ENCODE assay signal across 13 cellular contexts in genomic region chr1:89606227-89606945, GRCh38. TPM values are rescaled to one million over a fixed set of nuclear protein-coding genes. Genes with fewer than 3 reads are reported as not detected.
A peak's percentile ranks its signal among the peaks of the same experiment; 100 is the strongest.
DNase-seq lines count a peak whose midpoint lies in the region; ATAC-seq lines count a peak whose summit lies in the region.
"Had no signal": no experiment of that assay in that cellular context is flagged by ENCODE, and none has a peak within 500 bp of the region (broad histone marks: within the 10 kb centered on the region; RNA-seq: fewer than 3 reads in every experiment).

No MANE protein-coding gene starts in this region.

- DNase-seq in CD4-positive, alpha-beta memory T cell, result peak in 3 of 5 donors; percentile 31 to 46 (median 33)
- DNase-seq in activated CD8-positive, alpha-beta T cell treated with anti-CD3 and anti-CD28 coated beads, Interleukin-2, amount 10 ng/mL, durations not matched to agents 7 days and 5 days, result no peak
- DNase-seq in naive thymus-derived CD4-positive, alpha-beta T cell, result peak in 7 of 9 donors; percentile 32 to 59 (median 40)
- no peak for DNase-seq in KBM-7
- DNase-seq in stimulated activated CD8-positive, alpha-beta memory T cell treated with anti-CD3 and anti-CD28 coated beads, Interleukin-4, amount 100 ng/mL, for 48 hours, result no peak
- DNase-seq: Kasumi-1, posterior cingulate gyrus, testis had no signal

- no peaks in the 10 kb centered on the region for H3K27me3 Mint-ChIP-seq in CD4-positive, alpha-beta memory T cell
- no peaks in the 10 kb centered on the region for H3K27me3 Mint-ChIP-seq in activated CD8-positive, alpha-beta T cell treated with anti-CD3 and anti-CD28 coated beads, Interleukin-2, amount 10 ng/mL, durations not matched to agents 7 days and 5 days (ENCODE audit: low read depth)
- H3K27me3 Mint-ChIP-seq in naive thymus-derived CD4-positive, alpha-beta T cell, result no peaks in the 10 kb centered on the region

- peak overlapping the region in 1 of 2 donors; percentile 16 for H3K4me3 ChIP-seq in CD4-positive, alpha-beta memory T cell (ENCODE audit: low read length in 2 of 2)
- H3K4me3 ChIP-seq in naive thymus-derived CD4-positive, alpha-beta T cell (ENCODE audit: low read length), result peak overlapping the region; percentile 17
- H3K4me3 ChIP-seq: BLaER1, testis had no signal

- no peaks in the 10 kb centered on the region for H3K27me3 ChIP-seq in CD4-positive, alpha-beta memory T cell (ENCODE audit: insufficient read depth, low read length)
- no peaks in the 10 kb centered on the region for H3K27me3 ChIP-seq in naive thymus-derived CD4-positive, alpha-beta T cell (ENCODE audit: control insufficient read depth in 2 of 2, insufficient read depth in 2 of 2, low read length in 2 of 2)
- H3K27me3 ChIP-seq: BLaER1, testis had no signal

- CTCF ChIA-PET in CD4-positive, alpha-beta memory T cell (lab: Charles Lee; ENCODE audit: partially characterized antibody), result interaction anchor here (0.9 to 21.3 kb wide), 5 partner anchors 11 to 154 kb away, joined by 3 to 688 read pairs (median 59); partner anchors contain the start of gene LRRC8C
- CTCF ChIA-PET in activated CD8-positive, alpha-beta T cell treated with anti-CD3 and anti-CD28 coated beads, Interleukin-2, amount 10 ng/mL, durations not matched to agents 7 days and 5 days (lab: Charles Lee), result interaction anchor here (1.0 to 5.5 kb wide), 7 partner anchors 9 to 1943 kb away, joined by 3 to 41 read pairs (median 9); partner anchors contain the start of gene LRRC8C
- CTCF ChIA-PET in naive thymus-derived CD4-positive, alpha-beta T cell (lab: Charles Lee), result interaction anchor here (1.4 to 9.6 kb wide), 7 partner anchors 11 to 156 kb away, joined by 7 to 86 read pairs (median 33); partner anchors contain the start of gene LRRC8C

- no peaks in the 10 kb centered on the region for H3K9me3 Mint-ChIP-seq in CD4-positive, alpha-beta memory T cell
- no peaks in the 10 kb centered on the region for H3K9me3 Mint-ChIP-seq in activated CD8-positive, alpha-beta T cell treated with anti-CD3 and anti-CD28 coated beads, Interleukin-2, amount 10 ng/mL, durations not matched to agents 7 days and 5 days (ENCODE audit: insufficient read depth)
- H3K9me3 Mint-ChIP-seq in naive thymus-derived CD4-positive, alpha-beta T cell, result no peaks in the 10 kb centered on the region

- POLR2A ChIA-PET in CD4-positive, alpha-beta memory T cell (lab: Charles Lee; ENCODE audit: partially characterized antibody), result interaction anchor here (1.0 to 15.5 kb wide), 7 partner anchors 8 to 157 kb away, joined by 4 to 813 read pairs (median 90); partner anchors contain the start of genes LRRC8B and LRRC8C
- POLR2A ChIA-PET in activated CD8-positive, alpha-beta T cell treated with anti-CD3 and anti-CD28 coated beads, Interleukin-2, amount 10 ng/mL, durations not matched to agents 7 days and 5 days (lab: Charles Lee), result interaction anchor here (0.6 to 10.5 kb wide), 4 partner anchors 25 to 294 kb away, joined by 3 to 201 read pairs (median 3); partner anchors contain the start of gene LRRC8C
- POLR2A ChIA-PET in naive thymus-derived CD4-positive, alpha-beta T cell (lab: Charles Lee), result interaction anchor here (3.8 to 23.7 kb wide), 6 partner anchors 19 to 157 kb away, joined by 25 to 834 read pairs (median 78); partner anchors contain the start of genes LRRC8B and LRRC8C

- ATAC-seq in GM21515 (IDR thresholded peaks at IDR 0.05; ENCODE audit: unreplicated experiment), result peak; percentile 41
- no peak for ATAC-seq in activated CD8-positive, alpha-beta T cell treated with anti-CD3 and anti-CD28 coated beads, Interleukin-2, amount 10 ng/mL, durations not matched to agents 7 days and 5 days
- peak; percentile 19 for ATAC-seq in naive thymus-derived CD4-positive, alpha-beta T cell
- no peak for ATAC-seq in GM18502 (IDR thresholded peaks at IDR 0.05; ENCODE audit: poor library complexity, unreplicated experiment)

- peaks cover 75 to 99% (median 89%) of the 10 kb centered on the region in 4 donors for H3K4me1 Mint-ChIP-seq in CD4-positive, alpha-beta memory T cell
- peaks cover 91% of the 10 kb centered on the region for H3K4me1 Mint-ChIP-seq in activated CD8-positive, alpha-beta T cell treated with anti-CD3 and anti-CD28 coated beads, Interleukin-2, amount 10 ng/mL, durations not matched to agents 7 days and 5 days (ENCODE audit: low read depth)
- H3K4me1 Mint-ChIP-seq in naive thymus-derived CD4-positive, alpha-beta T cell, result peaks cover 49 to 96% (median 93%) of the 10 kb centered on the region in 7 donors

- H3K4me1 ChIP-seq in CD4-positive, alpha-beta memory T cell (ENCODE audit: insufficient read depth, low read length), result peaks cover 100% of the 10 kb centered on the region
- H3K4me1 ChIP-seq in naive thymus-derived CD4-positive, alpha-beta T cell (ENCODE audit: control insufficient read depth in 2 of 2, insufficient read depth in 2 of 2, low read length in 2 of 2), result peaks cover 88 to 92% of the 10 kb centered on the region in 2 donors

- H3K27ac ChIP-seq in CD4-positive, alpha-beta memory T cell (ENCODE audit: low read depth, low read length), result peak overlapping the region; percentile 84
- H3K27ac ChIP-seq in naive thymus-derived CD4-positive, alpha-beta T cell (ENCODE audit: low read depth, low read length), result peak overlapping the region; percentile 92
- H3K27ac ChIP-seq: BLaER1, epithelial cell of prostate, HL-60, testis had no signal

- peak overlapping the region; percentile 36 to 97 (median 82) for H3K4me3 Mint-ChIP-seq in CD4-positive, alpha-beta memory T cell
- peak overlapping the region; percentile 19 for H3K4me3 Mint-ChIP-seq in activated CD8-positive, alpha-beta T cell treated with anti-CD3 and anti-CD28 coated beads, Interleukin-2, amount 10 ng/mL, durations not matched to agents 7 days and 5 days
- peak overlapping the region; percentile 2 to 96 (median 82) for H3K4me3 Mint-ChIP-seq in naive thymus-derived CD4-positive, alpha-beta T cell

- peak overlapping the region; percentile 98 to 100 (median 99) for H3K27ac Mint-ChIP-seq in CD4-positive, alpha-beta memory T cell
- peak overlapping the region; percentile 90 for H3K27ac Mint-ChIP-seq in activated CD8-positive, alpha-beta T cell treated with anti-CD3 and anti-CD28 coated beads, Interleukin-2, amount 10 ng/mL, durations not matched to agents 7 days and 5 days
- peak overlapping the region; percentile 97 to 100 (median 99) for H3K27ac Mint-ChIP-seq in naive thymus-derived CD4-positive, alpha-beta T cell

- in situ Hi-C loops in KBM-7 (cut with MboI; ENCODE audit: low pct_unique_long_range_greater_than_20kb, low sequenced_read_pairs), result loop anchor here (25.0 kb wide), 1 partner anchor 594 kb away; the partner anchor contains the start of gene GBP3

- intact Hi-C loops in CD4-positive, alpha-beta memory T cell (cut with micrococcal nuclease), result loop anchor here (10.0 kb wide), 2 partner anchors 332 to 388 kb away; partner anchors contain the start of genes GBP5 and ZNF326
- intact Hi-C loops in naive thymus-derived CD4-positive, alpha-beta T cell (cut with micrococcal nuclease), result loop anchor here (2.0 to 5.0 kb wide), 8 partner anchors 62 to 714 kb away; partner anchors contain the start of genes GBP5 (in 1 of the 2), GTF2B (in 1 of the 2) and ZNF326 (in 1 of the 2)

- no peaks in the 10 kb centered on the region for H3K36me3 ChIP-seq in CD4-positive, alpha-beta memory T cell (ENCODE audit: insufficient read depth, low read length)
- H3K36me3 ChIP-seq in naive thymus-derived CD4-positive, alpha-beta T cell (ENCODE audit: control insufficient read depth in 2 of 3, insufficient read depth in 3 of 3, low read length in 3 of 3), result no peaks in the 10 kb centered on the region

- H3K9me3 ChIP-seq in CD4-positive, alpha-beta memory T cell (ENCODE audit: control insufficient read depth in 1 of 2, low read length in 2 of 2), result no peaks in the 10 kb centered on the region
- no peaks in the 10 kb centered on the region for H3K9me3 ChIP-seq in naive thymus-derived CD4-positive, alpha-beta T cell (ENCODE audit: control insufficient read depth in 2 of 3, low read length in 3 of 3)
- H3K9me3 ChIP-seq: BLaER1, testis had no signal

- peaks cover 0 to 3% of the 10 kb centered on the region in 2 donors for H3K36me3 Mint-ChIP-seq in CD4-positive, alpha-beta memory T cell
- peaks cover 28% of the 10 kb centered on the region for H3K36me3 Mint-ChIP-seq in activated CD8-positive, alpha-beta T cell treated with anti-CD3 and anti-CD28 coated beads, Interleukin-2, amount 10 ng/mL, durations not matched to agents 7 days and 5 days (ENCODE audit: low read depth)
- peaks cover 0 to 33% (median 0%) of the 10 kb centered on the region in 5 donors for H3K36me3 Mint-ChIP-seq in naive thymus-derived CD4-positive, alpha-beta T cell

RNA-seq across cellular contexts. Expression of gene LRRC8C, which starts 26.5 kb away (rescaled TPM):
- 10 to 100 TPM; 56.7 to 57.1 TPM for total RNA-seq in CD4-positive, alpha-beta memory T cell
- polyA plus RNA-seq in CD4-positive, alpha-beta memory T cell, result 10 to 100 TPM; 21.2 to 30.1 TPM
- total RNA-seq in activated CD8-positive, alpha-beta T cell treated with anti-CD3 and anti-CD28 coated beads, Interleukin-2, amount 10 ng/mL, durations not matched to agents 7 days and 5 days, result 10 to 100 TPM; 32.9 to 35.0 TPM
- 10 to 100 TPM; 27.1 to 50.5 (median 46.6) TPM for total RNA-seq in naive thymus-derived CD4-positive, alpha-beta T cell
- 10 to 100 TPM; 14.3 to 16.6 TPM for polyA plus RNA-seq in naive thymus-derived CD4-positive, alpha-beta T cell

Comparison
In these comparisons a context has a peak if more than half of its experiments do, and no peak if none do; other contexts are left out.
1. DNase-seq: peak in CD4-positive, alpha-beta memory T cell (3 of 5) and naive thymus-derived CD4-positive, alpha-beta T cell (7 of 9); none in activated CD8-positive, alpha-beta T cell treated with anti-CD3 and anti-CD28 coated beads, Interleukin-2, amount 10 ng/mL, durations not matched to agents 7 days and 5 days (single experiment), KBM-7 (single experiment) and stimulated activated CD8-positive, alpha-beta memory T cell treated with anti-CD3 and anti-CD28 coated beads, Interleukin-4, amount 100 ng/mL, for 48 hours (single experiment).
2. H3K4me3 Mint-ChIP-seq: peak in every context shown above with its lines; median percentile 82 in CD4-positive, alpha-beta memory T cell; 82 in naive thymus-derived CD4-positive, alpha-beta T cell; 19 in activated CD8-positive, alpha-beta T cell treated with anti-CD3 and anti-CD28 coated beads, Interleukin-2, amount 10 ng/mL, durations not matched to agents 7 days and 5 days.
3. ATAC-seq: peak in GM21515 (single experiment) and naive thymus-derived CD4-positive, alpha-beta T cell (single experiment); none in activated CD8-positive, alpha-beta T cell treated with anti-CD3 and anti-CD28 coated beads, Interleukin-2, amount 10 ng/mL, durations not matched to agents 7 days and 5 days (single experiment) and GM18502 (single experiment).
4. Peak in every context shown above with its lines, with median percentiles within 50 percentile points of each other: H3K27ac Mint-ChIP-seq.